8 cellular contexts compared by ENCODE assay signal in genomic region chr10:100828744-100829102, GRCh38.
DNase-seq lines count a peak whose midpoint lies in the region; ATAC-seq and TF ChIP-seq lines count a peak whose summit lies in the region.

No MANE protein-coding gene starts in this region.

- DNase-seq in GM19238 (ENCODE audit: insufficient read length, low spot score): peak; percentile 41
- no peak for DNase-seq in SK-N-MC (ENCODE audit: low read depth, low spot score)
- DNase-seq in erythroblast (lab: John Stamatoyannopoulos, UW): peak; percentile 11
- DNase-seq in mesenteric fat pad (ENCODE audit: low spot score): no peak

- H3K4me3 ChIP-seq in SK-N-MC (peak overlapping the region; percentile 36), rectal smooth muscle tissue (ENCODE audit: low read length) (peak overlapping the region; percentile 44)

- H3K36me3 ChIP-seq in SK-N-MC (ENCODE audit: insufficient read depth, low read length) (no peaks in the 10 kb centered on the region), rectal smooth muscle tissue (ENCODE audit: control insufficient read depth, insufficient read depth, low read length) (no peaks in the 10 kb centered on the region)

- H3K9me3 ChIP-seq in SK-N-MC (ENCODE audit: low read depth, low read length): no peaks in the 10 kb centered on the region

- TF ChIP-seq POLR2A in erythroblast (IDR thresholded peaks at IDR 0.05; ENCODE audit: low read length): no peak

- H3K27me3 ChIP-seq in rectal smooth muscle tissue (ENCODE audit: control insufficient read depth, insufficient read depth, low read length): peaks cover 50% of the 10 kb centered on the region

- no peak for ATAC-seq in HG02623 (IDR thresholded peaks at IDR 0.05; ENCODE audit: unreplicated experiment)
- no peak for ATAC-seq in HG02798 (IDR thresholded peaks at IDR 0.05; ENCODE audit: poor library complexity, unreplicated experiment)
- ATAC-seq in GM21529 (IDR thresholded peaks at IDR 0.05; ENCODE audit: unreplicated experiment): no peak

- H3K9ac ChIP-seq in SK-N-MC (ENCODE audit: insufficient read length): no peak overlapping the region
- H3K9ac ChIP-seq in rectal smooth muscle tissue (ENCODE audit: low read length): no peak overlapping the region

- no peak overlapping the region for H3K27ac ChIP-seq in SK-N-MC
- H3K27ac ChIP-seq in rectal smooth muscle tissue (ENCODE audit: low read depth, low read length): no peak overlapping the region

- H3K4me1 ChIP-seq in rectal smooth muscle tissue (ENCODE audit: control insufficient read depth, insufficient read depth, low read length): no peaks in the 10 kb centered on the region

Comparison
In these comparisons a context has a peak if more than half of its experiments do, and no peak if none do; other contexts are left out.
1. DNase-seq: peak in GM19238 (single experiment) and erythroblast (2 of 2); none in SK-N-MC (single experiment) and mesenteric fat pad (single experiment).